In genomic region chr4:159108124-159108523, GRCh38 we compare ENCODE assay signal across 15 cellular contexts.
"Had no signal": no experiment of that assay in that cellular context is flagged by ENCODE, and none has a peak within 500 bp of the region (broad histone marks: within the 10 kb centered on the region; RNA-seq: fewer than 3 reads in every experiment).

No MANE protein-coding gene starts in this region.

- ATAC-seq: activated CD8-positive, alpha-beta T cell treated with anti-CD3 and anti-CD28 coated beads, Interleukin-2, amount 10 ng/mL, durations not matched to agents 7 days and 5 days; left cardiac atrium; lower lobe of right lung; right lobe of liver; upper lobe of right lung had no signal

- FAIRE-seq: frontal cortex had no signal

- H3K4me1 ChIP-seq: prostate gland had no signal

- H3K4me3 ChIP-seq: lower lobe of right lung, prostate gland, right lobe of liver, thoracic aorta, upper lobe of right lung had no signal

- H3K36me3 ChIP-seq: lower lobe of right lung, prostate gland, right lobe of liver, thoracic aorta, upper lobe of right lung had no signal

- DNase-seq: activated CD4-positive, alpha-beta T cell treated with anti-CD3 and anti-CD28 coated beads, Interleukin-2, amount 10 ng/mL, durations not matched to agents 24 days and 14 days; activated CD4-positive, CD25-positive, alpha-beta regulatory T cell; activated CD8-positive, alpha-beta memory T cell treated with anti-CD3 and anti-CD28 coated beads, Interleukin-2, amount 50 U/mL, for 4 hours; activated CD8-positive, alpha-beta T cell treated with anti-CD3 and anti-CD28 coated beads, Interleukin-2, amount 10 ng/mL, durations not matched to agents 7 days and 5 days; caudate nucleus; effector CD8-positive, alpha-beta T cell; head of caudate nucleus; left cardiac atrium; lower lobe of right lung; nephron progenitor cell; right lobe of liver; upper lobe of right lung had no signal

- H3K27me3 ChIP-seq: right lobe of liver, upper lobe of right lung had no signal

- H3K27ac ChIP-seq: lower lobe of right lung, prostate gland, right lobe of liver, thoracic aorta, upper lobe of right lung had no signal

- H3K9me3 ChIP-seq: lower lobe of right lung, prostate gland, right lobe of liver, thoracic aorta, upper lobe of right lung had no signal
